Comparison of ENCODE assay signal across 21 cellular contexts in genomic region chr5:148884339-148885020, GRCh38. TPM values are rescaled to one million over a fixed set of nuclear protein-coding genes. Genes with fewer than 3 reads are reported as not detected.
DNase-seq lines count a peak whose midpoint lies in the region; ATAC-seq, FAIRE-seq and TF ChIP-seq lines count a peak whose summit lies in the region.
"Had no signal": no experiment of that assay in that cellular context is flagged by ENCODE, and none has a peak within 500 bp of the region (broad histone marks: within the 10 kb centered on the region; RNA-seq: fewer than 3 reads in every experiment).

No MANE protein-coding gene starts in this region.

- H4K20me1 ChIP-seq in astrocyte (ENCODE audit: insufficient read depth, low read length) (no peaks in the 10 kb centered on the region), PC-9 (ENCODE audit: insufficient read depth) (no peaks in the 10 kb centered on the region)

- no peaks in the 10 kb centered on the region for H3K79me2 ChIP-seq in astrocyte (ENCODE audit: insufficient read depth, low read length)
- no peaks in the 10 kb centered on the region for H3K79me2 ChIP-seq in PC-9 (ENCODE audit: low read depth)

- H3F3A ChIP-seq in PC-9 (ENCODE audit: insufficient read depth, low read depth): no peaks in the 10 kb centered on the region; the same call in 1 of the 2 replicates

- H3K9me3 Mint-ChIP-seq in natural killer cell (no peaks in the 10 kb centered on the region), astrocyte (ENCODE audit: unreplicated experiment) (no peaks in the 10 kb centered on the region)
- H3K9me3 Mint-ChIP-seq in natural killer cell treated with Interleukin-12 subunit alpha and Interleukin-12 subunit beta and Interleukin-15 and Interleukin-18, amount 100 ng/mL, for 72 hours: peaks cover 4% of the 10 kb centered on the region
- H3K9me3 Mint-ChIP-seq in stimulated activated effector memory CD8-positive, alpha-beta T cell treated with anti-CD3 and anti-CD28 coated beads, Interleukin-12 subunit alpha, Interleukin-12 subunit beta, amount 100 ng/mL, for 72 hours: peaks cover 5% of the 10 kb centered on the region
- H3K9me3 Mint-ChIP-seq in activated CD4-positive, alpha-beta memory T cell treated with anti-CD3 and anti-CD28 coated beads, Interleukin-2, amount 10 ng/mL, durations not matched to agents 7 days and 5 days: peaks cover 4% of the 10 kb centered on the region

- H3K9me2 ChIP-seq in PC-9 (ENCODE audit: insufficient read depth): no peaks in the 10 kb centered on the region

- H3K4me1 ChIP-seq in astrocyte (ENCODE audit: insufficient read depth, low read length) (no peaks in the 10 kb centered on the region), PC-9 (replicated peaks; ENCODE audit: insufficient read depth) (no peaks in the 10 kb centered on the region)

- H3K9me3 ChIP-seq in astrocyte (ENCODE audit: insufficient read depth, low read depth, low read length) (no peaks in the 10 kb centered on the region), PC-9 (ENCODE audit: insufficient read depth, low read depth) (peaks cover 7% of the 10 kb centered on the region; the same call in 1 of the 2 replicates)

- H3K4me3 ChIP-seq in astrocyte (ENCODE audit: insufficient read depth, low read depth, low read length): no peak overlapping the region
- H3K4me3 ChIP-seq in PC-9: no peak overlapping the region
- H3K4me3 ChIP-seq: GM12878, K562 had no signal

- H3K4me1 Mint-ChIP-seq in natural killer cell (peaks cover 75 to 78% of the 10 kb centered on the region in 2 donors), astrocyte (ENCODE audit: low read depth, unreplicated experiment) (no peaks in the 10 kb centered on the region)
- H3K4me1 Mint-ChIP-seq in natural killer cell treated with Interleukin-12 subunit alpha and Interleukin-12 subunit beta and Interleukin-15 and Interleukin-18, amount 100 ng/mL, for 72 hours (ENCODE audit: low read depth in 2 of 2): peaks cover 57 to 60% of the 10 kb centered on the region in 2 donors
- peaks cover 46% of the 10 kb centered on the region for H3K4me1 Mint-ChIP-seq in stimulated activated effector memory CD8-positive, alpha-beta T cell treated with anti-CD3 and anti-CD28 coated beads, Interleukin-12 subunit alpha, Interleukin-12 subunit beta, amount 100 ng/mL, for 72 hours
- H3K4me1 Mint-ChIP-seq in activated CD4-positive, alpha-beta memory T cell treated with anti-CD3 and anti-CD28 coated beads, Interleukin-2, amount 10 ng/mL, durations not matched to agents 7 days and 5 days: no peaks in the 10 kb centered on the region

- H3K4me3 Mint-ChIP-seq in natural killer cell (no peak overlapping the region), astrocyte (ENCODE audit: unreplicated experiment) (no peak overlapping the region)
- H3K4me3 Mint-ChIP-seq in natural killer cell treated with Interleukin-12 subunit alpha and Interleukin-12 subunit beta and Interleukin-15 and Interleukin-18, amount 100 ng/mL, for 72 hours: no peak overlapping the region
- no peak overlapping the region for H3K4me3 Mint-ChIP-seq in stimulated activated effector memory CD8-positive, alpha-beta T cell treated with anti-CD3 and anti-CD28 coated beads, Interleukin-12 subunit alpha, Interleukin-12 subunit beta, amount 100 ng/mL, for 72 hours
- no peak overlapping the region for H3K4me3 Mint-ChIP-seq in activated CD4-positive, alpha-beta memory T cell treated with anti-CD3 and anti-CD28 coated beads, Interleukin-2, amount 10 ng/mL, durations not matched to agents 7 days and 5 days

- H3K4me2 ChIP-seq in astrocyte (ENCODE audit: low read length): no peak overlapping the region
- H3K4me2 ChIP-seq in PC-9: no peak overlapping the region

- TF ChIP-seq CTCF in natural killer cell (IDR thresholded peaks at IDR 0.05) (no peak), astrocyte (IDR thresholded peaks at IDR 0.05; ENCODE audit: insufficient read depth, low read depth, low read length) (no peak), PC-9 (conservative IDR thresholded peaks at IDR 0.05) (no peak)

- FAIRE-seq in astrocyte (lab: Jason Lieb, UNC): peak; percentile 17
- FAIRE-seq: GM12878, GM18507, K562 had no signal

- H3K36me3 Mint-ChIP-seq in natural killer cell (peaks cover 22% of the 10 kb centered on the region), astrocyte (ENCODE audit: low read depth, unreplicated experiment) (no peaks in the 10 kb centered on the region)
- peaks cover 18% of the 10 kb centered on the region for H3K36me3 Mint-ChIP-seq in natural killer cell treated with Interleukin-12 subunit alpha and Interleukin-12 subunit beta and Interleukin-15 and Interleukin-18, amount 100 ng/mL, for 72 hours
- H3K36me3 Mint-ChIP-seq in stimulated activated effector memory CD8-positive, alpha-beta T cell treated with anti-CD3 and anti-CD28 coated beads, Interleukin-12 subunit alpha, Interleukin-12 subunit beta, amount 100 ng/mL, for 72 hours: no peaks in the 10 kb centered on the region
- H3K36me3 Mint-ChIP-seq in activated CD4-positive, alpha-beta memory T cell treated with anti-CD3 and anti-CD28 coated beads, Interleukin-2, amount 10 ng/mL, durations not matched to agents 7 days and 5 days (ENCODE audit: low read depth): no peaks in the 10 kb centered on the region

- H3K27me3 Mint-ChIP-seq in natural killer cell (ENCODE audit: low read depth in 2 of 2): no peaks in the 10 kb centered on the region
- no peaks in the 10 kb centered on the region for H3K27me3 Mint-ChIP-seq in natural killer cell treated with Interleukin-12 subunit alpha and Interleukin-12 subunit beta and Interleukin-15 and Interleukin-18, amount 100 ng/mL, for 72 hours
- no peaks in the 10 kb centered on the region for H3K27me3 Mint-ChIP-seq in astrocyte (ENCODE audit: low read depth, unreplicated experiment)
- peaks cover 14% of the 10 kb centered on the region for H3K27me3 Mint-ChIP-seq in activated CD4-positive, alpha-beta memory T cell treated with anti-CD3 and anti-CD28 coated beads, Interleukin-2, amount 10 ng/mL, durations not matched to agents 7 days and 5 days

- POLR2A ChIA-PET in activated CD4-positive, alpha-beta memory T cell treated with anti-CD3 and anti-CD28 coated beads, Interleukin-2, amount 10 ng/mL, durations not matched to agents 7 days and 5 days (lab: Charles Lee): no interaction called here
- POLR2A ChIA-PET in PC-9 (lab: Charles Lee; ENCODE audit: unreplicated experiment): no interaction called here

- DNase-seq in natural killer cell (no peak), NCI-H2029 (lab: John Stamatoyannopoulos, UW) (peak; percentile 61), astrocyte (ENCODE audit: low read depth) (no peak), PC-9 (no peak)
- no peak for DNase-seq in natural killer cell treated with Interleukin-12 subunit alpha and Interleukin-12 subunit beta and Interleukin-15 and Interleukin-18, amount 100 ng/mL, for 72 hours (ENCODE audit: low spot score)
- peak in 1 of 2 donors; percentile 18 for DNase-seq in stimulated activated effector memory CD8-positive, alpha-beta T cell treated with anti-CD3 and anti-CD28 coated beads, Interleukin-12 subunit alpha, Interleukin-12 subunit beta, amount 100 ng/mL, for 72 hours (ENCODE audit: low spot score in 2 of 2)
- DNase-seq in activated CD4-positive, alpha-beta memory T cell treated with anti-CD3 and anti-CD28 coated beads, Interleukin-2, amount 10 ng/mL, durations not matched to agents 7 days and 5 days: no peak
- DNase-seq: ACHN, AML-193, GF-D8, GOT3, NCI-H1092 treated with DMSO at 0.1 percent for 48 hours, NCI-H2171, NCI-H774, SIG-M5 had no signal

- BruUV-seq in PC-9 (replicated peaks; lab: Mats Ljungman, UMichigan): no TSS peak

- H3K36me3 ChIP-seq in astrocyte (ENCODE audit: insufficient read depth, low read length) (no peaks in the 10 kb centered on the region), PC-9 (ENCODE audit: low read depth) (no peaks in the 10 kb centered on the region)

- H3K9ac ChIP-seq in astrocyte (ENCODE audit: low read length): no peak overlapping the region

- intact Hi-C loops in natural killer cell (cut with micrococcal nuclease): no loop called here
- intact Hi-C loops in PC-9 (cut with micrococcal nuclease; ENCODE audit: unreplicated experiment): no loop called here

- H3K27ac Mint-ChIP-seq in natural killer cell (peak overlapping the region; percentile 59 to 85), astrocyte (ENCODE audit: unreplicated experiment) (no peak overlapping the region)
- peak overlapping the region in 1 of 2 donors; percentile 80 for H3K27ac Mint-ChIP-seq in natural killer cell treated with Interleukin-12 subunit alpha and Interleukin-12 subunit beta and Interleukin-15 and Interleukin-18, amount 100 ng/mL, for 72 hours
- H3K27ac Mint-ChIP-seq in stimulated activated effector memory CD8-positive, alpha-beta T cell treated with anti-CD3 and anti-CD28 coated beads, Interleukin-12 subunit alpha, Interleukin-12 subunit beta, amount 100 ng/mL, for 72 hours: peak overlapping the region; percentile 26
- H3K27ac Mint-ChIP-seq in activated CD4-positive, alpha-beta memory T cell treated with anti-CD3 and anti-CD28 coated beads, Interleukin-2, amount 10 ng/mL, durations not matched to agents 7 days and 5 days: no peak overlapping the region

- ATAC-seq in natural killer cell (no peak), GM18505 (IDR thresholded peaks at IDR 0.05; ENCODE audit: unreplicated experiment) (no peak)
- ATAC-seq in natural killer cell treated with Interleukin-12 subunit alpha and Interleukin-12 subunit beta and Interleukin-15 and Interleukin-18, amount 100 ng/mL, for 72 hours: no peak
- ATAC-seq in stimulated activated effector memory CD8-positive, alpha-beta T cell treated with anti-CD3 and anti-CD28 coated beads, Interleukin-12 subunit alpha, Interleukin-12 subunit beta, amount 100 ng/mL, for 72 hours: no peak
- ATAC-seq: GM12878, K562 had no signal

- H3K27ac ChIP-seq in astrocyte (ENCODE audit: low read depth, low read length) (no peak overlapping the region), PC-9 (no peak overlapping the region)
- H3K27ac ChIP-seq: C4-2B, RWPE1 had no signal

- H2AFZ ChIP-seq in astrocyte (ENCODE audit: low read depth, low read length) (no peak overlapping the region), PC-9 (no peak overlapping the region)

- CTCF ChIA-PET in activated CD4-positive, alpha-beta memory T cell treated with anti-CD3 and anti-CD28 coated beads, Interleukin-2, amount 10 ng/mL, durations not matched to agents 7 days and 5 days (lab: Charles Lee): interaction anchor here (1.1 kb wide), 1 partner anchor 10 kb away, joined by 4 read pairs; no protein-coding TSS in a partner anchor
- CTCF ChIA-PET in PC-9 (lab: Charles Lee): no interaction called here

- no peak for TF ChIP-seq POLR2A in GM18505 (IDR thresholded peaks at IDR 0.05; ENCODE audit: borderline replicate concordance, extremely low read depth, insufficient read depth, insufficient read length)

- no peaks in the 10 kb centered on the region for H3K27me3 ChIP-seq in astrocyte (ENCODE audit: insufficient read depth, low read length)
- H3K27me3 ChIP-seq in PC-9 (ENCODE audit: insufficient read depth, low read depth): no peaks in the 10 kb centered on the region

RNA-seq across cellular contexts. Expression of gene ADRB2, which starts 58.1 kb away (rescaled TPM):
- total RNA-seq in natural killer cell: 10 to 100 TPM; 47.1 to 78.9 (median 60.7) TPM
- total RNA-seq in natural killer cell treated with Interleukin-12 subunit alpha and Interleukin-12 subunit beta and Interleukin-15 and Interleukin-18, amount 100 ng/mL, for 72 hours: 1 to 10 TPM; 3.8 to 4.4 TPM
- total RNA-seq in astrocyte: 0.62 and 0.64 TPM in 2 replicates
- 1 to 10 TPM; 6.7 to 6.9 TPM for total RNA-seq in activated CD4-positive, alpha-beta memory T cell treated with anti-CD3 and anti-CD28 coated beads, Interleukin-2, amount 10 ng/mL, durations not matched to agents 7 days and 5 days
- 2.8 and 3.1 TPM in 2 replicates for total RNA-seq in PC-9 (2021)

Comparison
In these comparisons a context has a peak if more than half of its experiments do, and no peak if none do; other contexts are left out.
1. RNA of gene ADRB2, which starts 58.1 kb away (total RNA-seq): 47.1 to 78.9 TPM in natural killer cell; 6.7 to 6.9 TPM in activated CD4-positive, alpha-beta memory T cell treated with anti-CD3 and anti-CD28 coated beads, Interleukin-2, amount 10 ng/mL, durations not matched to agents 7 days and 5 days, 3.8 to 4.4 TPM in natural killer cell treated with Interleukin-12 subunit alpha and Interleukin-12 subunit beta and Interleukin-15 and Interleukin-18, amount 100 ng/mL, for 72 hours, 2.8 to 3.1 TPM in PC-9 and 0.62 to 0.64 TPM in astrocyte; every median in the first group is over 4 times any median in the second.
2. H3K27ac Mint-ChIP-seq: peak in natural killer cell (2 of 2) and stimulated activated effector memory CD8-positive, alpha-beta T cell treated with anti-CD3 and anti-CD28 coated beads, Interleukin-12 subunit alpha, Interleukin-12 subunit beta, amount 100 ng/mL, for 72 hours (single experiment); none in astrocyte (single experiment) and activated CD4-positive, alpha-beta memory T cell treated with anti-CD3 and anti-CD28 coated beads, Interleukin-2, amount 10 ng/mL, durations not matched to agents 7 days and 5 days (single experiment).